8 cellular contexts compared by ENCODE assay signal in the genomic region with DNA sequence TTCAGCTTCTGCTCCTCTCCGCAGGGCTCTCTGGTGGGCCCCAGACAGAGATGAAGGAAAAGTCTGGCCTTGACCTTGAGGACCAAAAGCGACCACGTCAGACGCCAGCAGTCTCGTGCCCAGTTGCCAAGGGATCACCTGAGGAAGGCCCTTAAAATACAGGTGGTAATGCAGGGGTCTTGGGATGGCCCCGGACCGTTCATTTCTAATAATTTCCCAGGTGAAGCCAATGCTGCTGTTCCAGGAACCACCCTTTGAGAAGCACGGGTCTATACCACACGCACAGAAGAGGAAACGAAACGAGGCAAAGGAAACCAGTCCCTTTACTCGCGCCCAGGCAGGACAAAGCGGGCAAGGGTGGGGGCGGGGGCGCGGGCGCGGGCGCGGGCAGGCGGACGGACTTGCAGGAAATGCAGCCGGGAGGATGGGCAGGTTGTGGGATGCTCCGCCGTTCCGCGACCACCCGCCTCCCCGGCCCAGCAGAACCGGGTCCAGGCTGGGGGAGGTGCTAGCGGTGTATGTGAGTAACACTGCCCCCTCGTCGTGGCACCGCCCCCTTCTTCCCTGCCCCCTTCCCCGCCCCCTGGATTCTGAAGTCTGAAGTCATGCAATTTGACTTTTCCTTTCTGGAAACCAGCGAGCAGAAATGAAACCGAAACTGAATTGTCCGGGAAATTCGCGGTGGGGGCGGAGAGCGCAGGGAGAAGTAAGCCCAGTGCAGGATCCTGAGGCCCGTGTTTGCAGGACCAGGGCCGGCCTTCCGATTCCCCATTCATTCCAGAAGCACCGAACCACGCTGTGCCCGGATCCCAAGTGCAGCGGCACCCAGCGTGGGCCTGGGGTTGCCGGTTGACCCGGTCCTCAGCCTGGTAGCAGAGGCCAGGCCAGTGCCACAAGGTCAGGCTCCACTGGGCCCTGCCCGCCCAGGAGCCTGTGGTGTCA. TPM values are rescaled to one million over a fixed set of nuclear protein-coding genes. Genes with fewer than 3 reads are reported as not detected.
DNase-seq lines count a peak whose midpoint lies in the region; ATAC-seq and TF ChIP-seq lines count a peak whose summit lies in the region.

No MANE protein-coding gene starts in this region.

- H3K36me3 Mint-ChIP-seq in immature natural killer cell = no peaks in the 10 kb centered on the region

- peaks cover 14 to 17% of the 10 kb centered on the region in 2 donors for H3K4me1 Mint-ChIP-seq in immature natural killer cell

- H3K9ac ChIP-seq in ES-I3 (ENCODE audit: low read depth, low read length) (peak overlapping the region; percentile 76), skeletal muscle tissue (ENCODE audit: low read depth in 1 of 3, low read length in 3 of 3) (peak overlapping the region; percentile 72 to 86 (median 81))

- H3K27me3 Mint-ChIP-seq in immature natural killer cell (ENCODE audit: low read depth in 3 of 3) = peaks cover 0 to 2% (median 0%) of the 10 kb centered on the region in 3 donors

- no peaks in the 10 kb centered on the region for H3K9me3 Mint-ChIP-seq in immature natural killer cell

- H3K27ac ChIP-seq in WERI-Rb-1 (peak overlapping the region; percentile 60), caudate nucleus (ENCODE audit: low read depth, low read length) (peak overlapping the region; percentile 71), skeletal muscle tissue (ENCODE audit: low read depth, low read length) (peak overlapping the region; percentile 82)

- H3K4me3 Mint-ChIP-seq in immature natural killer cell = peak overlapping the region; percentile 87 to 92 (median 89)

- TF ChIP-seq CTCF in HFF-Myc (IDR thresholded peaks at IDR 0.05; ENCODE audit: low read depth, low read length, missing control alignments) = no peak
- no peak for TF ChIP-seq CTCF in WERI-Rb-1 (IDR thresholded peaks at IDR 0.05; ENCODE audit: low read depth, low read length)

- peak overlapping the region; percentile 32 to 93 (median 82) for H3K27ac Mint-ChIP-seq in immature natural killer cell

- H3K4me3 ChIP-seq in HFF-Myc (replicated peaks; ENCODE audit: low read depth, low read length) (peak overlapping the region; percentile 52), WERI-Rb-1 (ENCODE audit: low read depth, low read length) (peak overlapping the region; percentile 55), skeletal muscle tissue (ENCODE audit: low read length in 3 of 3) (peak overlapping the region; percentile 71 to 87 (median 79))

- ATAC-seq in GM18517 (IDR thresholded peaks at IDR 0.05; ENCODE audit: unreplicated experiment) = no peak

- H3K36me3 ChIP-seq in ES-I3 (ENCODE audit: insufficient read depth, low read length) (no peaks in the 10 kb centered on the region), WERI-Rb-1 (no peaks in the 10 kb centered on the region), skeletal muscle tissue (ENCODE audit: control insufficient read depth in 3 of 3, insufficient read depth in 3 of 3, low read length in 3 of 3) (no peaks in the 10 kb centered on the region)

- no peaks in the 10 kb centered on the region; the same call in 1 of the 2 replicates for H3K4me1 ChIP-seq in ES-I3 (ENCODE audit: insufficient read depth, low read length)
- peaks cover 0 to 6% (median 5%) of the 10 kb centered on the region in 3 donors for H3K4me1 ChIP-seq in skeletal muscle tissue (ENCODE audit: control insufficient read depth in 3 of 3, insufficient read depth in 3 of 3, low read length in 3 of 3)

- H3K27me3 ChIP-seq in WERI-Rb-1 (ENCODE audit: insufficient read depth, low read depth, severe bottlenecking) = no peaks in the 10 kb centered on the region
- H3K27me3 ChIP-seq in skeletal muscle tissue (ENCODE audit: control insufficient read depth in 3 of 3, insufficient read depth in 3 of 3, low read length in 3 of 3) = no peaks in the 10 kb centered on the region

- peak; percentile 70 for DNase-seq in HFF-Myc (ENCODE audit: extremely low read depth, low read depth)
- DNase-seq in NCI-H1417 (lab: John Stamatoyannopoulos, UW) = peak; percentile 88 to 93 (median 91)
- peak; percentile 55 for DNase-seq in WERI-Rb-1
- peak in 51 of 61 donors; percentile 9 to 85 (median 41) for DNase-seq in caudate nucleus (lab: John Stamatoyannopoulos, UW)
- DNase-seq in immature natural killer cell = peak; percentile 38 to 45 (median 43)

- H3K9me3 ChIP-seq in ES-I3 (ENCODE audit: control insufficient read depth, insufficient read depth, low read length) (peaks cover 4% of the 10 kb centered on the region), WERI-Rb-1 (ENCODE audit: severe bottlenecking) (no peaks in the 10 kb centered on the region), skeletal muscle tissue (ENCODE audit: control insufficient read depth in 3 of 3, low read length in 3 of 3) (no peaks in the 10 kb centered on the region)

RNA-seq across cellular contexts. Expression of gene MX1, which starts 5.8 kb away (rescaled TPM):
- 10 to 100 TPM; 27.5 to 58.1 (median 32.1) TPM for polyA plus RNA-seq in immature natural killer cell
- total RNA-seq in skeletal muscle tissue = 11.0 TPM

RNA-seq across cellular contexts. Expression of gene MX2, which starts 58.4 kb away (rescaled TPM):
- polyA plus RNA-seq in immature natural killer cell = 10 to 100 TPM in 2 of 3 donors, 1 to 10 TPM in 1; 4.0 to 24.2 (median 11.1) TPM
- total RNA-seq in skeletal muscle tissue = 6.8 TPM

Comparison
In these comparisons a context has a peak if more than half of its experiments do, and no peak if none do; other contexts are left out.
1. DNase-seq: peak in every context shown above with its lines; median percentile 91 in NCI-H1417; 70 in HFF-Myc; 55 in WERI-Rb-1; 43 in immature natural killer cell; 41 in caudate nucleus.